Comparison of ENCODE assay signal across 11 cellular contexts in the genomic region with DNA sequence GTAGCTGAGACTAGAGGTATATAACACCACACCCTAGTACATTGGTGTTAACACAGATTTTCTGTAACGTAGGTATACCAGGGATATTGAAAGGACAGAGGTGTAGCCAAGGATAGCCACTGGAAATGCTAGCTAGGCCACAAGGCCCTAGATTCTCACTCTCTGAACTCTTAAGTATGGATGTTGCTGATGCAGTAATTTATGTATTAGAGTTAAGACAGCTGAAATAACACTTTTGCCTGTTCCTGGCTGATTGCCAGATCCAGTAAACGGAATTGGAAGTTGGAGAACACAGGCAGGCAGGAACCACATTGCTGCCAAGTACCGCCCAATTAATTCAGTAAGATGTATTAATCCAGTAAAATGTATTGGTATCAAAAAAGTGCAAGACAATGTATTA. TPM values are rescaled to one million over a fixed set of nuclear protein-coding genes. Genes with fewer than 3 reads are reported as not detected.
DNase-seq lines count a peak whose midpoint lies in the region; ATAC-seq, FAIRE-seq and TF ChIP-seq lines count a peak whose summit lies in the region.
"Had no signal": no experiment of that assay in that cellular context is flagged by ENCODE, and none has a peak within 500 bp of the region (broad histone marks: within the 10 kb centered on the region; RNA-seq: fewer than 3 reads in every experiment).

No MANE protein-coding gene starts in this region.

- H3K4me3 ChIP-seq in astrocyte (ENCODE audit: insufficient read depth, low read depth, low read length) = peak overlapping the region; percentile 100
- peak overlapping the region; percentile 94 for H3K4me3 ChIP-seq in iPS-20b (ENCODE audit: low read length)
- peak overlapping the region in 1 of 3 donors; percentile 91 for H3K4me3 ChIP-seq in thyroid gland (replicated peaks in 1 of 3)
- H3K4me3 ChIP-seq: lung had no signal

- peaks cover 65% of the 10 kb centered on the region for H4K20me1 ChIP-seq in astrocyte (ENCODE audit: insufficient read depth, low read length)

- H3K27ac Mint-ChIP-seq in activated T-cell treated with anti-CD3 and anti-CD28 coated beads, Interleukin-2, amount 50 U/mL, for 24 hours = no peak overlapping the region
- H3K27ac Mint-ChIP-seq in astrocyte (ENCODE audit: unreplicated experiment) = no peak overlapping the region
- H3K27ac Mint-ChIP-seq in activated naive CD8-positive, alpha-beta T cell treated with anti-CD3 and anti-CD28 coated beads for 36 hours = no peak overlapping the region

- no peak for DNase-seq in activated T-cell treated with anti-CD3 and anti-CD28 coated beads, Interleukin-2, amount 50 U/mL, for 24 hours
- DNase-seq in activated T-cell treated with anti-CD3 and anti-CD28 coated beads for 4 hours (no peak), astrocyte (ENCODE audit: low read depth) (peak; percentile 24), thyroid gland (peak in 1 of 2 donors; percentile 18), HUDEP-2 (lab: John Stamatoyannopoulos, UW; ENCODE audit: unreplicated experiment in 76 of 76) (no peak)
- no peak for DNase-seq in activated naive CD8-positive, alpha-beta T cell treated with anti-CD3 and anti-CD28 coated beads for 36 hours
- DNase-seq: activated gamma-delta T cell treated with Interleukin-2 at 50 U/mL for 16 hours, SIG-M5 had no signal

- H3K36me3 ChIP-seq in astrocyte (ENCODE audit: insufficient read depth, low read length) = peaks cover 4% of the 10 kb centered on the region
- H3K36me3 ChIP-seq in iPS-20b (ENCODE audit: insufficient read depth, low read depth, low read length) = no peaks in the 10 kb centered on the region
- H3K36me3 ChIP-seq in thyroid gland = no peaks in the 10 kb centered on the region

- peak overlapping the region; percentile 88 for H3K4me2 ChIP-seq in astrocyte (ENCODE audit: low read length)

- no peak overlapping the region for H2AFZ ChIP-seq in astrocyte (ENCODE audit: low read depth, low read length)

- H3K36me3 Mint-ChIP-seq in activated T-cell treated with anti-CD3 and anti-CD28 coated beads, Interleukin-2, amount 50 U/mL, for 24 hours (ENCODE audit: low read depth) = peaks cover 48% of the 10 kb centered on the region
- H3K36me3 Mint-ChIP-seq in astrocyte (ENCODE audit: low read depth, unreplicated experiment) = peaks cover 5% of the 10 kb centered on the region
- H3K36me3 Mint-ChIP-seq in activated naive CD8-positive, alpha-beta T cell treated with anti-CD3 and anti-CD28 coated beads for 36 hours = peaks cover 7% of the 10 kb centered on the region

- no peak for TF ChIP-seq CTCF in astrocyte (IDR thresholded peaks at IDR 0.05; ENCODE audit: insufficient read depth, low read depth, low read length)
- TF ChIP-seq CTCF in thyroid gland (IDR thresholded peaks at IDR 0.05) = no peak

- H3K27ac ChIP-seq in astrocyte (ENCODE audit: low read depth, low read length) (peak overlapping the region; percentile 35), iPS-20b (ENCODE audit: low read length) (no peak overlapping the region), thyroid gland (peak overlapping the region in 2 of 3 donors; percentile 15 to 23)

- WGBS in thyroid gland, 2 donors = 42 to 44% methylated on average over 3 of the region's 3 CpGs

- H3K4me1 ChIP-seq in astrocyte (ENCODE audit: insufficient read depth, low read length) = peaks cover 37% of the 10 kb centered on the region
- peaks cover 4% of the 10 kb centered on the region for H3K4me1 ChIP-seq in iPS-20b (ENCODE audit: insufficient read depth, low read length)
- H3K4me1 ChIP-seq in thyroid gland = peaks cover 19 to 30% of the 10 kb centered on the region in 2 donors

- peaks cover 62% of the 10 kb centered on the region for H3K4me1 Mint-ChIP-seq in activated T-cell treated with anti-CD3 and anti-CD28 coated beads, Interleukin-2, amount 50 U/mL, for 24 hours (ENCODE audit: low read depth)
- H3K4me1 Mint-ChIP-seq in astrocyte (ENCODE audit: low read depth, unreplicated experiment) = peaks cover 46% of the 10 kb centered on the region
- peaks cover 45% of the 10 kb centered on the region for H3K4me1 Mint-ChIP-seq in activated naive CD8-positive, alpha-beta T cell treated with anti-CD3 and anti-CD28 coated beads for 36 hours

- no peak for ATAC-seq in HG02588 (IDR thresholded peaks at IDR 0.05; ENCODE audit: unreplicated experiment)

- TF ChIP-seq POLR2A in thyroid gland (IDR thresholded peaks at IDR 0.05) = no peak

- H3K9ac ChIP-seq in astrocyte (ENCODE audit: low read length) (peak overlapping the region; percentile 99), iPS-20b (ENCODE audit: low read depth, low read length) (0 out of 2 replicates have a peak overlapping the region, but pooled peaks have one; percentile 88)

- intact Hi-C loops in thyroid gland (cut with DNase I) = no loop called here

- no peaks in the 10 kb centered on the region for H3K27me3 Mint-ChIP-seq in activated T-cell treated with anti-CD3 and anti-CD28 coated beads, Interleukin-2, amount 50 U/mL, for 24 hours
- no peaks in the 10 kb centered on the region for H3K27me3 Mint-ChIP-seq in astrocyte (ENCODE audit: low read depth, unreplicated experiment)
- no peaks in the 10 kb centered on the region for H3K27me3 Mint-ChIP-seq in activated naive CD8-positive, alpha-beta T cell treated with anti-CD3 and anti-CD28 coated beads for 36 hours

- H3K79me2 ChIP-seq in astrocyte (ENCODE audit: insufficient read depth, low read length) = peaks cover 69% of the 10 kb centered on the region

- no peak for FAIRE-seq in astrocyte (lab: Jason Lieb, UNC)

- H3K4me3 Mint-ChIP-seq in activated T-cell treated with anti-CD3 and anti-CD28 coated beads, Interleukin-2, amount 50 U/mL, for 24 hours = peak overlapping the region; percentile 98
- peak overlapping the region; percentile 99 for H3K4me3 Mint-ChIP-seq in astrocyte (ENCODE audit: unreplicated experiment)
- H3K4me3 Mint-ChIP-seq in activated naive CD8-positive, alpha-beta T cell treated with anti-CD3 and anti-CD28 coated beads for 36 hours = no peak overlapping the region

- H3K9me3 ChIP-seq in astrocyte (ENCODE audit: insufficient read depth, low read depth, low read length) (no peaks in the 10 kb centered on the region), iPS-20b (ENCODE audit: insufficient read depth, low read depth, low read length) (no peaks in the 10 kb centered on the region), thyroid gland (no peaks in the 10 kb centered on the region)

- H3K27me3 ChIP-seq in astrocyte (ENCODE audit: insufficient read depth, low read length) (no peaks in the 10 kb centered on the region), iPS-20b (ENCODE audit: insufficient read depth, low read length) (no peaks in the 10 kb centered on the region), thyroid gland (no peaks in the 10 kb centered on the region)

- no peaks in the 10 kb centered on the region for H3K9me3 Mint-ChIP-seq in activated T-cell treated with anti-CD3 and anti-CD28 coated beads, Interleukin-2, amount 50 U/mL, for 24 hours
- no peaks in the 10 kb centered on the region for H3K9me3 Mint-ChIP-seq in astrocyte (ENCODE audit: unreplicated experiment)
- H3K9me3 Mint-ChIP-seq in activated naive CD8-positive, alpha-beta T cell treated with anti-CD3 and anti-CD28 coated beads for 36 hours = no peaks in the 10 kb centered on the region

RNA-seq across cellular contexts. Expression of gene CALU, which starts 1.8 kb away (rescaled TPM):
- 670 and 732 TPM in 2 replicates for total RNA-seq in astrocyte
- total RNA-seq in thyroid gland = 100 to 1,000 TPM; 115 to 143 (median 132) TPM
- total RNA-seq in activated naive CD8-positive, alpha-beta T cell treated with anti-CD3 and anti-CD28 coated beads for 36 hours = 10 to 100 TPM; 42.2 to 44.5 TPM

RNA-seq across cellular contexts. Expression of gene OPN1SW, which starts 34.6 kb away (rescaled TPM):
- total RNA-seq in astrocyte (not detected in 2 replicates), thyroid gland (not detected)
- not detected for total RNA-seq in activated naive CD8-positive, alpha-beta T cell treated with anti-CD3 and anti-CD28 coated beads for 36 hours
- total RNA-seq: lung had no signal

RNA-seq across cellular contexts. Expression of gene CCDC136, which starts 50.8 kb away (rescaled TPM):
- total RNA-seq in astrocyte (14.4 and 14.9 TPM in 2 replicates), thyroid gland (1 to 10 TPM; 4.4 to 4.9 (median 4.6) TPM)
- total RNA-seq in activated naive CD8-positive, alpha-beta T cell treated with anti-CD3 and anti-CD28 coated beads for 36 hours = 10 to 100 TPM; 10.8 to 11.0 TPM
